In the genomic region with DNA sequence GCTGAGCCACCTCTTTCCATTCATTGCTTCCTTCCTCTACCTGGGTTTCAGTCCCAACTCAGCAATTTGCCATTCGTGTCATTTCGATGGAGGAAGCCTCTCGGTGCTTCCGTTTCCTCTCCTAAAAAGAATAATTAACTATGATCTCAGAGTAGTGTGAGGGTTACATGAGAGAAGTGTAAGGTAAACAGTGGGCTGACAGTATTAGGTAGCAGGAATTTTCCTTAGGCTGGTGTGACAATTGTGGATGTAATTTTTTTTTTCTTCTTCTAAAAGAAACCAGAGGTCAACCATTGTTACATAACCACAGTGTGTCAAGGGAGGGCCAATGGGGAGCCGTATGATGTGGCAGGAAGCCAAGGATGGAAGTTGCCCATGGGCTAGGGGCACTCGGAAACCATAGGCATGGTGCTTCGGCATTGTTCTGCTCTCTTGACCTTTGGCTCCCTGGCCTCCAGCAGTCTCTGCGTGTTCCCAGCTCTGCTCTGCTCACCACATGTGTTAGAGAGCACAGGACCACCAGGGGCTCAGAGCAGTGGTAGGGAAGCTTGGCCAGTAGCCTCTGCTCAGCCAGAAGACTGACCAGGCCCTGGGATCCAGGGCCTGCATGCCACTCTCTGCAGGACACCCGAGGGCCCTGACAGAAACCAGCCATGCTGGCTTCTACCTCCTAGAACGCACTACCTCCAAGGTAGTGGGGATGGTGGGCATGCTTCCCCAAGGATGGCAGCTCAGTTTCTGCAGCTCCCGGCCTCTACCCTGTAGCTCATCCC, we compare ENCODE assay signal across 1 cellular context.
TF ChIP-seq lines count a peak whose summit lies in the region.

No MANE protein-coding gene starts in this region.

TF ChIP-seq in HepG2, 621 proteins besides CTCF, POLR2A, EP300 and RAD21 (continued from another document and continues in another):
- TF ChIP-seq, protein P1, sequence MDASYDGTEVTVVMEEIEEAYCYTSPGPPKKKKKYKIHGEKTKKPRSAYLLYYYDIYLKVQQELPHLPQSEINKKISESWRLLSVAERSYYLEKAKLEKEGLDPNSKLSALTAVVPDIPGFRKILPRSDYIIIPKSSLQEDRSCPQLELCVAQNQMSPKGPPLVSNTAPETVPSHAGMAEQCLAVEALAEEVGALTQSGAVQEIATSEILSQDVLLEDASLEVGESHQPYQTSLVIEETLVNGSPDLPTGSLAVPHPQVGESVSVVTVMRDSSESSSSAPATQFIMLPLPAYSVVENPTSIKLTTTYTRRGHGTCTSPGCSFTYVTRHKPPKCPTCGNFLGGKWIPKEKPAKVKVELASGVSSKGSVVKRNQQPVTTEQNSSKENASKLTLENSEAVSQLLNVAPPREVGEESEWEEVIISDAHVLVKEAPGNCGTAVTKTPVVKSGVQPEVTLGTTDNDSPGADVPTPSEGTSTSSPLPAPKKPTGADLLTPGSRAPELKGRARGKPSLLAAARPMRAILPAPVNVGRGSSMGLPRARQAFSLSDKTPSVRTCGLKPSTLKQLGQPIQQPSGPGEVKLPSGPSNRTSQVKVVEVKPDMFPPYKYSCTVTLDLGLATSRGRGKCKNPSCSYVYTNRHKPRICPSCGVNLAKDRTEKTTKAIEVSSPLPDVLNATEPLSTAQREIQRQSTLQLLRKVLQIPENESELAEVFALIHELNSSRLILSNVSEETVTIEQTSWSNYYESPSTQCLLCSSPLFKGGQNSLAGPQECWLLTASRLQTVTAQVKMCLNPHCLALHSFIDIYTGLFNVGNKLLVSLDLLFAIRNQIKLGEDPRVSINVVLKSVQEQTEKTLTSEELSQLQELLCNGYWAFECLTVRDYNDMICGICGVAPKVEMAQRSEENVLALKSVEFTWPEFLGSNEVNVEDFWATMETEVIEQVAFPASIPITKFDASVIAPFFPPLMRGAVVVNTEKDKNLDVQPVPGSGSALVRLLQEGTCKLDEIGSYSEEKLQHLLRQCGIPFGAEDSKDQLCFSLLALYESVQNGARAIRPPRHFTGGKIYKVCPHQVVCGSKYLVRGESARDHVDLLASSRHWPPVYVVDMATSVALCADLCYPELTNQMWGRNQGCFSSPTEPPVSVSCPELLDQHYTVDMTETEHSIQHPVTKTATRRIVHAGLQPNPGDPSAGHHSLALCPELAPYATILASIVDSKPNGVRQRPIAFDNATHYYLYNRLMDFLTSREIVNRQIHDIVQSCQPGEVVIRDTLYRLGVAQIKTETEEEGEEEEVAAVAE (CRISPR knock-in tag; IDR thresholded peaks at IDR 0.05; ENCODE audit: borderline replicate concordance) = peak; percentile 63
- TF ChIP-seq, protein P2, sequence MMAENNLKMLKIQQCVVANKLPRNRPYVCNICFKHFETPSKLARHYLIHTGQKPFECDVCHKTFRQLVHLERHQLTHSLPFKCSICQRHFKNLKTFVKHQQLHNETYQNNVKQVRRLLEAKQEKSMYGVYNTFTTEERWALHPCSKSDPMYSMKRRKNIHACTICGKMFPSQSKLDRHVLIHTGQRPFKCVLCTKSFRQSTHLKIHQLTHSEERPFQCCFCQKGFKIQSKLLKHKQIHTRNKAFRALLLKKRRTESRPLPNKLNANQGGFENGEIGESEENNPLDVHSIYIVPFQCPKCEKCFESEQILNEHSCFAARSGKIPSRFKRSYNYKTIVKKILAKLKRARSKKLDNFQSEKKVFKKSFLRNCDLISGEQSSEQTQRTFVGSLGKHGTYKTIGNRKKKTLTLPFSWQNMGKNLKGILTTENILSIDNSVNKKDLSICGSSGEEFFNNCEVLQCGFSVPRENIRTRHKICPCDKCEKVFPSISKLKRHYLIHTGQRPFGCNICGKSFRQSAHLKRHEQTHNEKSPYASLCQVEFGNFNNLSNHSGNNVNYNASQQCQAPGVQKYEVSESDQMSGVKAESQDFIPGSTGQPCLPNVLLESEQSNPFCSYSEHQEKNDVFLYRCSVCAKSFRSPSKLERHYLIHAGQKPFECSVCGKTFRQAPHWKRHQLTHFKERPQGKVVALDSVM (CRISPR knock-in tag; IDR thresholded peaks at IDR 0.05) = peak; percentile 47
- TF ChIP-seq ZMYM4 (CRISPR knock-in tag; IDR thresholded peaks at IDR 0.05) = peak; percentile 88
- peak; percentile 43; the same call in 1 of the 2 replicates for TF ChIP-seq ZNF775 (CRISPR knock-in tag; IDR thresholded peaks at IDR 0.05; ENCODE audit: borderline replicate concordance)
- peak; percentile 93; the same call in 1 of the 2 replicates for TF ChIP-seq ZKSCAN8 (CRISPR knock-in tag; IDR thresholded peaks at IDR 0.05; ENCODE audit: borderline replicate concordance)
- TF ChIP-seq ZNF644 (CRISPR knock-in tag; IDR thresholded peaks at IDR 0.05; ENCODE audit: low read depth) = peak; percentile 90
- TF ChIP-seq, protein P3, sequence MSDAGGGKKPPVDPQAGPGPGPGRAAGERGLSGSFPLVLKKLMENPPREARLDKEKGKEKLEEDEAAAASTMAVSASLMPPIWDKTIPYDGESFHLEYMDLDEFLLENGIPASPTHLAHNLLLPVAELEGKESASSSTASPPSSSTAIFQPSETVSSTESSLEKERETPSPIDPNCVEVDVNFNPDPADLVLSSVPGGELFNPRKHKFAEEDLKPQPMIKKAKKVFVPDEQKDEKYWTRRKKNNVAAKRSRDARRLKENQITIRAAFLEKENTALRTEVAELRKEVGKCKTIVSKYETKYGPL (CRISPR knock-in tag; IDR thresholded peaks at IDR 0.05) = peak; percentile 82; the same call in 1 of the 2 replicates
- TF ChIP-seq SRF (IDR thresholded peaks at IDR 0.05; ENCODE audit: low read depth, low read length) = 0 out of 2 replicates have a peak, but pooled peaks have one; percentile 1
- TF ChIP-seq TFAP4 (IDR thresholded peaks at IDR 0.05; ENCODE audit: borderline replicate concordance, low read depth) = peak; percentile 30; the same call in 1 of the 2 replicates
- TF ChIP-seq ZNF614 (CRISPR knock-in tag; IDR thresholded peaks at IDR 0.05; ENCODE audit: borderline replicate concordance) = 0 out of 2 replicates have a peak, but pooled peaks have one; percentile 47
- no peak for TF ChIP-seq RARG (CRISPR knock-in tag; IDR thresholded peaks at IDR 0.05; ENCODE audit: low read depth)
- peak; percentile 75; the same call in 1 of the 2 replicates for TF ChIP-seq ZNF280D (CRISPR knock-in tag; IDR thresholded peaks at IDR 0.05)
- TF ChIP-seq RXRB (CRISPR knock-in tag; IDR thresholded peaks at IDR 0.05; ENCODE audit: borderline replicate concordance) = peak; percentile 92
- TF ChIP-seq PRPF4 (IDR thresholded peaks at IDR 0.05; ENCODE audit: low read depth, low read length, poor library complexity, severe bottlenecking) = no peak
- TF ChIP-seq, protein P4, sequence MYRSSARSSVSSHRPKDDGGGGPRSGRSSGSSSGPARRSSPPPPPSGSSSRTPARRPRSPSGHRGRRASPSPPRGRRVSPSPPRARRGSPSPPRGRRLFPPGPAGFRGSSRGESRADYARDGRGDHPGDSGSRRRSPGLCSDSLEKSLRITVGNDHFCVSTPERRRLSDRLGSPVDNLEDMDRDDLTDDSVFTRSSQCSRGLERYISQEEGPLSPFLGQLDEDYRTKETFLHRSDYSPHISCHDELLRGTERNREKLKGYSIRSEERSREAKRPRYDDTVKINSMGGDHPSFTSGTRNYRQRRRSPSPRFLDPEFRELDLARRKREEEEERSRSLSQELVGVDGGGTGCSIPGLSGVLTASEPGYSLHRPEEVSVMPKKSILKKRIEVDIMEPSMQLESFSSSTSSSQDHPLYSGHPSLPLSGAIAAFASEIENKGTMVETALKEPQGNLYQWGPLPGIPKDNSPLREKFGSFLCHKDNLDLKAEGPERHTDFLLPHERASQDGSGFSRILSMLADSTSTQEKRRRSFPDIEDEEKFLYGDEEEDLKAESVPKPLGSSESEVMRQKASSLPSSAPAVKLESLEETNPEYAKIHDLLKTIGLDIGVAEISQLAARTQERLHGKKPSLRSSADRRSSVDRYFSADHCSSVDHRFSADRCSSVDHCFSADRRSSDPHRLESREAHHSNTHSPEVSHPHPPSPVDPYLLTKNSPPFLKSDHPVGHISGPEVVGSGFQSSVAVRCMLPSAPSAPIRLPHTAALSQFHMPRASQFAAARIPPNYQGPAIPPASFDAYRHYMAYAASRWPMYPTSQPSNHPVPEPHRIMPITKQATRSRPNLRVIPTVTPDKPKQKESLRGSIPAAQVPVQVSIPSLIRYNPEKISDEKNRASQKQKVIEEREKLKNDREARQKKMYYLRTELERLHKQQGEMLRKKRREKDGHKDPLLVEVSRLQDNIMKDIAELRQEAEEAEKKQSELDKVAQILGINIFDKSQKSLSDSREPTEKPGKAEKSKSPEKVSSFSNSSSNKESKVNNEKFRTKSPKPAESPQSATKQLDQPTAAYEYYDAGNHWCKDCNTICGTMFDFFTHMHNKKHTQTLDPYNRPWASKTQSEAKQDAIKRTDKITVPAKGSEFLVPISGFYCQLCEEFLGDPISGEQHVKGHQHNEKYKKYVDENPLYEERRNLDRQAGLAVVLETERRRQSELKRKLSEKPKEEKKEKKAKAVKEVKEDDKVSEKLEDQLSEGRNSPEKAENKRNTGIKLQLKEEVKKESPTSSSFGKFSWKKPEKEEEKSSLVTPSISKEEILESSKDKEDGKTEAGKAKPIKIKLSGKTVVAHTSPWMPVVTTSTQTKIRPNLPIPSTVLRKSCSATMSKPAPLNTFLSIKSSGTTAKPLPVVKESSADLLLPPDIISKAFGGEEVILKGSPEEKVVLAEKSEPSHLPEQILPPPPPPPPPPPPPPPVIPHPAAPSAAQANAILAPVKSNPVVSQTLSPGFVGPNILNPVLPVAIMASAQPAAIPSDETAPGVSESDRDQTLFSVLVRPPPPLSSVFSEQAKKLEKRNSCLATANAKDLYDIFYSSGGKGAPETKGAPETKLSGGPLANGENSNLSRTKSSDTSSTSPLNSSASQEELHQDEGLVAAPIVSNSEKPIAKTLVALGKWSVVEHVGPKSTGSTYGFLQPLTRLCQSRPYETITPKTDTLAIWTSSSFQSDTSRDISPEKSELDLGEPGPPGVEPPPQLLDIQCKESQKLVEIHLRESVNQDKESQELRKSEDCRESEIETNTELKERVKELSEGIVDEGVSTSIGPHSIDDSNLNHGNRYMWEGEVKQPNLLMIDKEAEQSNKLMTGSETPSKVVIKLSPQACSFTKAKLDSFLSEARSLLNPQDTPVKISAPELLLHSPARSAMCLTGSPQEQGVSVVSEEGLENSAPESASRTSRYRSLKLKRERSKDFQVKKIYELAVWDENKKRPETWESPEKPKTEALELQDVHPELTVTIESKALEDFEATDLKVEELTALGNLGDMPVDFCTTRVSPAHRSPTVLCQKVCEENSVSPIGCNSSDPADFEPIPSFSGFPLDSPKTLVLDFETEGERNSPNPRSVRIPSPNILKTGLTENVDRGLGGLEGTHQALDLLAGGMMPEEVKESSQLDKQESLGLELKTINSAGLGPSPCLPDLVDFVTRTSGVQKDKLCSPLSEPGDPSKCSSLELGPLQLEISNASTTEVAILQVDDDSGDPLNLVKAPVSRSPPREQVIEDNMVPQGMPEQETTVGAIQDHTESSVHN (CRISPR knock-in tag; IDR thresholded peaks at IDR 0.05) = peak; percentile 90; the same call in 1 of the 2 replicates
- TF ChIP-seq NFYC (CRISPR knock-in tag; IDR thresholded peaks at IDR 0.05) = peak; percentile 76
- peak; percentile 82 for TF ChIP-seq ELF3 (CRISPR knock-in tag; IDR thresholded peaks at IDR 0.05)
- TF ChIP-seq ZNF263 (CRISPR knock-in tag; IDR thresholded peaks at IDR 0.05) = peak; percentile 52; the same call in 1 of the 2 replicates
- TF ChIP-seq NR2C2 (CRISPR knock-in tag; IDR thresholded peaks at IDR 0.05; ENCODE audit: borderline replicate concordance) = peak; percentile 89
- TF ChIP-seq ZNF772 (CRISPR knock-in tag; IDR thresholded peaks at IDR 0.05) = no peak; the same call in 1 of the 2 replicates
- peak; percentile 72 for TF ChIP-seq THAP11 (CRISPR knock-in tag; IDR thresholded peaks at IDR 0.05)
- 0 out of 2 replicates have a peak, but pooled peaks have one; percentile 82 for TF ChIP-seq SMYD3 (CRISPR knock-in tag; IDR thresholded peaks at IDR 0.05)
- peak; percentile 68 for TF ChIP-seq KDM1A (CRISPR knock-in tag; IDR thresholded peaks at IDR 0.05)
- TF ChIP-seq ZFP37 (CRISPR knock-in tag; IDR thresholded peaks at IDR 0.05; ENCODE audit: borderline replicate concordance) = no peak
